Comparison of ENCODE assay signal across 1 cellular context in the genomic region with DNA sequence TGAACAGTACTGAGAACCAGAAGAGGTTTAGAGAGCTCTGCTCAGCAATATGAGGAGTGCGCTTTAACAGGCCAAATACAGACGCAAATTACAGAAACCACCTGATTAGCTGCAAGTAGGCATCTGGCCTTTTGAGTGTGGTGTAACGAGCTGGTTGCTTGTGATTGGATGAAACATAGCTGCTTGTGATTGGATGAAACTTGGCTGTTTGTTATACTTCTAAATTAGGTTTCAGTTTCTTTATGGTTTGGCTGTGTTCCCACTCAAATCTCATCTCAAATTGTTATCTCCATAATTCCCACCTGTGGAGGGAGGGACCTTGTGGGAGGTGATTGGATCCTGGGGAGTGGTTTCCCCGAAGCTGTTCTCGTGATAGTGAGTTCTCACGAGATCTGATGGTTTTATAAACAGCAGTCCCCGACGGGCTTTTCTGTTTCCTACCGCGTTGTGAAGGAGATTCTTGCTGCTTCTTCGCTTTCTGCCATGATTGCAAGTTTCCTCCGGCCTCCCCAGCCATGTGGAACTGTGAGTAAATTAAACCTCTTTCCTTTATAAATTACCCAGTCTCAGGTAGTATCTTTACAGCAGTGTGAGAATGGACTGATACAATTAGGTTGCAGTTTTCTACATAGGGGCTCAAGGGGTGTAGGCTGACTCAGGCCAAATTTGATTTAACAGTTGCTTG.
TF ChIP-seq lines count a peak whose summit lies in the region.

No MANE protein-coding gene starts in this region.

TF ChIP-seq in HepG2, 621 proteins besides CTCF, POLR2A, EP300 and RAD21 (continued from another document and continues in another):
- TF ChIP-seq, protein P1, sequence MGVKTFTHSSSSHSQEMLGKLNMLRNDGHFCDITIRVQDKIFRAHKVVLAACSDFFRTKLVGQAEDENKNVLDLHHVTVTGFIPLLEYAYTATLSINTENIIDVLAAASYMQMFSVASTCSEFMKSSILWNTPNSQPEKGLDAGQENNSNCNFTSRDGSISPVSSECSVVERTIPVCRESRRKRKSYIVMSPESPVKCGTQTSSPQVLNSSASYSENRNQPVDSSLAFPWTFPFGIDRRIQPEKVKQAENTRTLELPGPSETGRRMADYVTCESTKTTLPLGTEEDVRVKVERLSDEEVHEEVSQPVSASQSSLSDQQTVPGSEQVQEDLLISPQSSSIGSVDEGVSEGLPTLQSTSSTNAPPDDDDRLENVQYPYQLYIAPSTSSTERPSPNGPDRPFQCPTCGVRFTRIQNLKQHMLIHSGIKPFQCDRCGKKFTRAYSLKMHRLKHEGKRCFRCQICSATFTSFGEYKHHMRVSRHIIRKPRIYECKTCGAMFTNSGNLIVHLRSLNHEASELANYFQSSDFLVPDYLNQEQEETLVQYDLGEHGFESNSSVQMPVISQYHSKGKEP (CRISPR knock-in tag; IDR thresholded peaks at IDR 0.05): no peak
- no peak for TF ChIP-seq MBD4 (IDR thresholded peaks at IDR 0.05; ENCODE audit: borderline replicate concordance, low read length)
- TF ChIP-seq YY1 (IDR thresholded peaks at IDR 0.05; ENCODE audit: insufficient read depth, insufficient replicate concordance, low read depth, low read length): no peak
- TF ChIP-seq NFYB (CRISPR knock-in tag; IDR thresholded peaks at IDR 0.05): peak; percentile 71
- TF ChIP-seq ZNF263 (CRISPR knock-in tag; IDR thresholded peaks at IDR 0.05): no peak
- TF ChIP-seq, protein P2, sequence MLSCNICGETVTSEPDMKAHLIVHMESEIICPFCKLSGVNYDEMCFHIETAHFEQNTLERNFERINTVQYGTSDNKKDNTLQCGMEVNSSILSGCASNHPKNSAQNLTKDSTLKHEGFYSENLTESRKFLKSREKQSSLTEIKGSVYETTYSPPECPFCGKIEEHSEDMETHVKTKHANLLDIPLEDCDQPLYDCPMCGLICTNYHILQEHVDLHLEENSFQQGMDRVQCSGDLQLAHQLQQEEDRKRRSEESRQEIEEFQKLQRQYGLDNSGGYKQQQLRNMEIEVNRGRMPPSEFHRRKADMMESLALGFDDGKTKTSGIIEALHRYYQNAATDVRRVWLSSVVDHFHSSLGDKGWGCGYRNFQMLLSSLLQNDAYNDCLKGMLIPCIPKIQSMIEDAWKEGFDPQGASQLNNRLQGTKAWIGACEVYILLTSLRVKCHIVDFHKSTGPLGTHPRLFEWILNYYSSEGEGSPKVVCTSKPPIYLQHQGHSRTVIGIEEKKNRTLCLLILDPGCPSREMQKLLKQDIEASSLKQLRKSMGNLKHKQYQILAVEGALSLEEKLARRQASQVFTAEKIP (CRISPR knock-in tag; IDR thresholded peaks at IDR 0.05; ENCODE audit: borderline replicate concordance): no peak
- TF ChIP-seq CREB1 (IDR thresholded peaks at IDR 0.05): no peak
- TF ChIP-seq CREB1 (CRISPR knock-in tag; IDR thresholded peaks at IDR 0.05): peak; percentile 46
- TF ChIP-seq, protein P3, sequence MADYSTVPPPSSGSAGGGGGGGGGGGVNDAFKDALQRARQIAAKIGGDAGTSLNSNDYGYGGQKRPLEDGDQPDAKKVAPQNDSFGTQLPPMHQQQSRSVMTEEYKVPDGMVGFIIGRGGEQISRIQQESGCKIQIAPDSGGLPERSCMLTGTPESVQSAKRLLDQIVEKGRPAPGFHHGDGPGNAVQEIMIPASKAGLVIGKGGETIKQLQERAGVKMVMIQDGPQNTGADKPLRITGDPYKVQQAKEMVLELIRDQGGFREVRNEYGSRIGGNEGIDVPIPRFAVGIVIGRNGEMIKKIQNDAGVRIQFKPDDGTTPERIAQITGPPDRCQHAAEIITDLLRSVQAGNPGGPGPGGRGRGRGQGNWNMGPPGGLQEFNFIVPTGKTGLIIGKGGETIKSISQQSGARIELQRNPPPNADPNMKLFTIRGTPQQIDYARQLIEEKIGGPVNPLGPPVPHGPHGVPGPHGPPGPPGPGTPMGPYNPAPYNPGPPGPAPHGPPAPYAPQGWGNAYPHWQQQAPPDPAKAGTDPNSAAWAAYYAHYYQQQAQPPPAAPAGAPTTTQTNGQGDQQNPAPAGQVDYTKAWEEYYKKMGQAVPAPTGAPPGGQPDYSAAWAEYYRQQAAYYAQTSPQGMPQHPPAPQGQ (CRISPR knock-in tag; IDR thresholded peaks at IDR 0.05; ENCODE audit: borderline replicate concordance): no peak
- no peak for TF ChIP-seq KLF13 (CRISPR knock-in tag; IDR thresholded peaks at IDR 0.05)
- no peak for TF ChIP-seq ZNF235 (CRISPR knock-in tag; IDR thresholded peaks at IDR 0.05; ENCODE audit: borderline replicate concordance)
- TF ChIP-seq, protein P4, sequence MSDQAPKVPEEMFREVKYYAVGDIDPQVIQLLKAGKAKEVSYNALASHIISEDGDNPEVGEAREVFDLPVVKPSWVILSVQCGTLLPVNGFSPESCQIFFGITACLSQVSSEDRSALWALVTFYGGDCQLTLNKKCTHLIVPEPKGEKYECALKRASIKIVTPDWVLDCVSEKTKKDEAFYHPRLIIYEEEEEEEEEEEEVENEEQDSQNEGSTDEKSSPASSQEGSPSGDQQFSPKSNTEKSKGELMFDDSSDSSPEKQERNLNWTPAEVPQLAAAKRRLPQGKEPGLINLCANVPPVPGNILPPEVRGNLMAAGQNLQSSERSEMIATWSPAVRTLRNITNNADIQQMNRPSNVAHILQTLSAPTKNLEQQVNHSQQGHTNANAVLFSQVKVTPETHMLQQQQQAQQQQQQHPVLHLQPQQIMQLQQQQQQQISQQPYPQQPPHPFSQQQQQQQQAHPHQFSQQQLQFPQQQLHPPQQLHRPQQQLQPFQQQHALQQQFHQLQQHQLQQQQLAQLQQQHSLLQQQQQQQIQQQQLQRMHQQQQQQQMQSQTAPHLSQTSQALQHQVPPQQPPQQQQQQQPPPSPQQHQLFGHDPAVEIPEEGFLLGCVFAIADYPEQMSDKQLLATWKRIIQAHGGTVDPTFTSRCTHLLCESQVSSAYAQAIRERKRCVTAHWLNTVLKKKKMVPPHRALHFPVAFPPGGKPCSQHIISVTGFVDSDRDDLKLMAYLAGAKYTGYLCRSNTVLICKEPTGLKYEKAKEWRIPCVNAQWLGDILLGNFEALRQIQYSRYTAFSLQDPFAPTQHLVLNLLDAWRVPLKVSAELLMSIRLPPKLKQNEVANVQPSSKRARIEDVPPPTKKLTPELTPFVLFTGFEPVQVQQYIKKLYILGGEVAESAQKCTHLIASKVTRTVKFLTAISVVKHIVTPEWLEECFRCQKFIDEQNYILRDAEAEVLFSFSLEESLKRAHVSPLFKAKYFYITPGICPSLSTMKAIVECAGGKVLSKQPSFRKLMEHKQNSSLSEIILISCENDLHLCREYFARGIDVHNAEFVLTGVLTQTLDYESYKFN (CRISPR knock-in tag; conservative IDR thresholded peaks at IDR 0.05): peak; percentile 17; the same call in 1 of the 2 replicates
- TF ChIP-seq, protein P5, sequence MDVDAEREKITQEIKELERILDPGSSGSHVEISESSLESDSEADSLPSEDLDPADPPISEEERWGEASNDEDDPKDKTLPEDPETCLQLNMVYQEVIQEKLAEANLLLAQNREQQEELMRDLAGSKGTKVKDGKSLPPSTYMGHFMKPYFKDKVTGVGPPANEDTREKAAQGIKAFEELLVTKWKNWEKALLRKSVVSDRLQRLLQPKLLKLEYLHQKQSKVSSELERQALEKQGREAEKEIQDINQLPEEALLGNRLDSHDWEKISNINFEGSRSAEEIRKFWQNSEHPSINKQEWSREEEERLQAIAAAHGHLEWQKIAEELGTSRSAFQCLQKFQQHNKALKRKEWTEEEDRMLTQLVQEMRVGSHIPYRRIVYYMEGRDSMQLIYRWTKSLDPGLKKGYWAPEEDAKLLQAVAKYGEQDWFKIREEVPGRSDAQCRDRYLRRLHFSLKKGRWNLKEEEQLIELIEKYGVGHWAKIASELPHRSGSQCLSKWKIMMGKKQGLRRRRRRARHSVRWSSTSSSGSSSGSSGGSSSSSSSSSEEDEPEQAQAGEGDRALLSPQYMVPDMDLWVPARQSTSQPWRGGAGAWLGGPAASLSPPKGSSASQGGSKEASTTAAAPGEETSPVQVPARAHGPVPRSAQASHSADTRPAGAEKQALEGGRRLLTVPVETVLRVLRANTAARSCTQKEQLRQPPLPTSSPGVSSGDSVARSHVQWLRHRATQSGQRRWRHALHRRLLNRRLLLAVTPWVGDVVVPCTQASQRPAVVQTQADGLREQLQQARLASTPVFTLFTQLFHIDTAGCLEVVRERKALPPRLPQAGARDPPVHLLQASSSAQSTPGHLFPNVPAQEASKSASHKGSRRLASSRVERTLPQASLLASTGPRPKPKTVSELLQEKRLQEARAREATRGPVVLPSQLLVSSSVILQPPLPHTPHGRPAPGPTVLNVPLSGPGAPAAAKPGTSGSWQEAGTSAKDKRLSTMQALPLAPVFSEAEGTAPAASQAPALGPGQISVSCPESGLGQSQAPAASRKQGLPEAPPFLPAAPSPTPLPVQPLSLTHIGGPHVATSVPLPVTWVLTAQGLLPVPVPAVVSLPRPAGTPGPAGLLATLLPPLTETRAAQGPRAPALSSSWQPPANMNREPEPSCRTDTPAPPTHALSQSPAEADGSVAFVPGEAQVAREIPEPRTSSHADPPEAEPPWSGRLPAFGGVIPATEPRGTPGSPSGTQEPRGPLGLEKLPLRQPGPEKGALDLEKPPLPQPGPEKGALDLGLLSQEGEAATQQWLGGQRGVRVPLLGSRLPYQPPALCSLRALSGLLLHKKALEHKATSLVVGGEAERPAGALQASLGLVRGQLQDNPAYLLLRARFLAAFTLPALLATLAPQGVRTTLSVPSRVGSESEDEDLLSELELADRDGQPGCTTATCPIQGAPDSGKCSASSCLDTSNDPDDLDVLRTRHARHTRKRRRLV (CRISPR knock-in tag; IDR thresholded peaks at IDR 0.05): no peak
- TF ChIP-seq AGO1 (IDR thresholded peaks at IDR 0.05; ENCODE audit: low read depth, low read length, poor library complexity, severe bottlenecking): no peak
- TF ChIP-seq ZNF878 (CRISPR knock-in tag; IDR thresholded peaks at IDR 0.05): no peak
- TF ChIP-seq KLF6 (CRISPR knock-in tag; IDR thresholded peaks at IDR 0.05): peak; percentile 73; the same call in 1 of the 2 replicates
- TF ChIP-seq ZNF790 (CRISPR knock-in tag; IDR thresholded peaks at IDR 0.05; ENCODE audit: borderline replicate concordance): no peak
- TF ChIP-seq ZNF44 (CRISPR knock-in tag; IDR thresholded peaks at IDR 0.05): no peak
- no peak for TF ChIP-seq NR2F1 (CRISPR knock-in tag; IDR thresholded peaks at IDR 0.05)
- no peak for TF ChIP-seq SRSF1 (optimal IDR thresholded peaks at IDR 0.05; ENCODE audit: low read depth, low read length)
- TF ChIP-seq, protein P6, sequence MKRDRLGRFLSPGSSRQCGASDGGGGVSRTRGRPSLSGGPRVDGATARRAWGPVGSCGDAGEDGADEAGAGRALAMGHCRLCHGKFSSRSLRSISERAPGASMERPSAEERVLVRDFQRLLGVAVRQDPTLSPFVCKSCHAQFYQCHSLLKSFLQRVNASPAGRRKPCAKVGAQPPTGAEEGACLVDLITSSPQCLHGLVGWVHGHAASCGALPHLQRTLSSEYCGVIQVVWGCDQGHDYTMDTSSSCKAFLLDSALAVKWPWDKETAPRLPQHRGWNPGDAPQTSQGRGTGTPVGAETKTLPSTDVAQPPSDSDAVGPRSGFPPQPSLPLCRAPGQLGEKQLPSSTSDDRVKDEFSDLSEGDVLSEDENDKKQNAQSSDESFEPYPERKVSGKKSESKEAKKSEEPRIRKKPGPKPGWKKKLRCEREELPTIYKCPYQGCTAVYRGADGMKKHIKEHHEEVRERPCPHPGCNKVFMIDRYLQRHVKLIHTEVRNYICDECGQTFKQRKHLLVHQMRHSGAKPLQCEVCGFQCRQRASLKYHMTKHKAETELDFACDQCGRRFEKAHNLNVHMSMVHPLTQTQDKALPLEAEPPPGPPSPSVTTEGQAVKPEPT (CRISPR knock-in tag; IDR thresholded peaks at IDR 0.05; ENCODE audit: low read depth): no peak
- no peak for TF ChIP-seq ZMYM3 (CRISPR knock-in tag; IDR thresholded peaks at IDR 0.05)
- TF ChIP-seq CC2D1A (CRISPR knock-in tag; IDR thresholded peaks at IDR 0.05): no peak
- no peak for TF ChIP-seq EZH2 (conservative IDR thresholded peaks at IDR 0.05; ENCODE audit: low read depth, low read length)
- TF ChIP-seq ZNF33A (CRISPR knock-in tag; IDR thresholded peaks at IDR 0.05; ENCODE audit: borderline replicate concordance): 0 out of 2 replicates have a peak, but pooled peaks have one; percentile 41
- TF ChIP-seq NR3C1 (CRISPR knock-in tag; IDR thresholded peaks at IDR 0.05): no peak
- no peak for TF ChIP-seq ZNF773 (CRISPR knock-in tag; IDR thresholded peaks at IDR 0.05; ENCODE audit: borderline replicate concordance)
- no peak for TF ChIP-seq ZNF501 (CRISPR knock-in tag; IDR thresholded peaks at IDR 0.05)
- TF ChIP-seq ZNF616 (CRISPR knock-in tag; IDR thresholded peaks at IDR 0.05; ENCODE audit: low read depth): no peak
- TF ChIP-seq CEBPB (IDR thresholded peaks at IDR 0.05; ENCODE audit: borderline replicate concordance, low read depth, low read length): peak; percentile 44; the same call in 1 of the 2 replicates
- no peak for TF ChIP-seq SOX6 (IDR thresholded peaks at IDR 0.05)
- TF ChIP-seq SOX6 (CRISPR knock-in tag; IDR thresholded peaks at IDR 0.05): no peak
- TF ChIP-seq, protein P7, sequence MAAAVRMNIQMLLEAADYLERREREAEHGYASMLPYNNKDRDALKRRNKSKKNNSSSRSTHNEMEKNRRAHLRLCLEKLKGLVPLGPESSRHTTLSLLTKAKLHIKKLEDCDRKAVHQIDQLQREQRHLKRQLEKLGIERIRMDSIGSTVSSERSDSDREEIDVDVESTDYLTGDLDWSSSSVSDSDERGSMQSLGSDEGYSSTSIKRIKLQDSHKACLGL (CRISPR knock-in tag; IDR thresholded peaks at IDR 0.05): no peak
- no peak; the same call in 1 of the 2 replicates for TF ChIP-seq ZNF607 (CRISPR knock-in tag; IDR thresholded peaks at IDR 0.05; ENCODE audit: borderline replicate concordance)
- no peak for TF ChIP-seq ZNF781 (CRISPR knock-in tag; IDR thresholded peaks at IDR 0.05; ENCODE audit: borderline replicate concordance, not compliant biosample characterization)
- no peak for TF ChIP-seq RARG (CRISPR knock-in tag; IDR thresholded peaks at IDR 0.05; ENCODE audit: low read depth)
- no peak for TF ChIP-seq ZNF558 (CRISPR knock-in tag; IDR thresholded peaks at IDR 0.05; ENCODE audit: borderline replicate concordance)
- no peak for TF ChIP-seq ZNF768 (CRISPR knock-in tag; IDR thresholded peaks at IDR 0.05)
- TF ChIP-seq, protein P8, sequence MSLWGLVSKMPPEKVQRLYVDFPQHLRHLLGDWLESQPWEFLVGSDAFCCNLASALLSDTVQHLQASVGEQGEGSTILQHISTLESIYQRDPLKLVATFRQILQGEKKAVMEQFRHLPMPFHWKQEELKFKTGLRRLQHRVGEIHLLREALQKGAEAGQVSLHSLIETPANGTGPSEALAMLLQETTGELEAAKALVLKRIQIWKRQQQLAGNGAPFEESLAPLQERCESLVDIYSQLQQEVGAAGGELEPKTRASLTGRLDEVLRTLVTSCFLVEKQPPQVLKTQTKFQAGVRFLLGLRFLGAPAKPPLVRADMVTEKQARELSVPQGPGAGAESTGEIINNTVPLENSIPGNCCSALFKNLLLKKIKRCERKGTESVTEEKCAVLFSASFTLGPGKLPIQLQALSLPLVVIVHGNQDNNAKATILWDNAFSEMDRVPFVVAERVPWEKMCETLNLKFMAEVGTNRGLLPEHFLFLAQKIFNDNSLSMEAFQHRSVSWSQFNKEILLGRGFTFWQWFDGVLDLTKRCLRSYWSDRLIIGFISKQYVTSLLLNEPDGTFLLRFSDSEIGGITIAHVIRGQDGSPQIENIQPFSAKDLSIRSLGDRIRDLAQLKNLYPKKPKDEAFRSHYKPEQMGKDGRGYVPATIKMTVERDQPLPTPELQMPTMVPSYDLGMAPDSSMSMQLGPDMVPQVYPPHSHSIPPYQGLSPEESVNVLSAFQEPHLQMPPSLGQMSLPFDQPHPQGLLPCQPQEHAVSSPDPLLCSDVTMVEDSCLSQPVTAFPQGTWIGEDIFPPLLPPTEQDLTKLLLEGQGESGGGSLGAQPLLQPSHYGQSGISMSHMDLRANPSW (CRISPR knock-in tag; IDR thresholded peaks at IDR 0.05; ENCODE audit: borderline replicate concordance): no peak
- TF ChIP-seq RXRA (CRISPR knock-in tag; IDR thresholded peaks at IDR 0.05): no peak
- TF ChIP-seq ZNF570 (CRISPR knock-in tag; IDR thresholded peaks at IDR 0.05; ENCODE audit: borderline replicate concordance): no peak
- no peak for TF ChIP-seq SIN3B (IDR thresholded peaks at IDR 0.05; ENCODE audit: low read length)
- no peak for TF ChIP-seq PLRG1 (conservative IDR thresholded peaks at IDR 0.05)
